Comparison of ENCODE assay signal across 7 cellular contexts in genomic region chr16:27639588-27640276, GRCh38.
DNase-seq lines count a peak whose midpoint lies in the region; ATAC-seq, FAIRE-seq and TF ChIP-seq lines count a peak whose summit lies in the region.

No MANE protein-coding gene starts in this region.

- ATAC-seq in GM23338 (peak; percentile 90), GM21619 (IDR thresholded peaks at IDR 0.05; ENCODE audit: unreplicated experiment) (no peak)
- peak; percentile 55 for ATAC-seq in activated naive CD8-positive, alpha-beta T cell treated with anti-CD3 and anti-CD28 coated beads, Interleukin-2, amount 10 ng/mL, durations not matched to agents 7 days and 5 days (ENCODE audit: low read depth)

- H3K9me3 ChIP-seq in left ventricle myocardium inferior (replicated peaks), result no peaks in the 10 kb centered on the region

- H3K4me3 ChIP-seq in GM23338 (no peak overlapping the region), left ventricle myocardium inferior (no peak overlapping the region)

- POLR2A ChIA-PET in activated naive CD8-positive, alpha-beta T cell treated with anti-CD3 and anti-CD28 coated beads, Interleukin-2, amount 10 ng/mL, durations not matched to agents 7 days and 5 days (lab: Charles Lee), result no interaction called here

- H3K27me3 ChIP-seq in GM23338 (ENCODE audit: insufficient read depth) (no peaks in the 10 kb centered on the region), left ventricle myocardium inferior (ENCODE audit: low read depth) (no peaks in the 10 kb centered on the region)

- no peaks in the 10 kb centered on the region for H4K20me1 ChIP-seq in GM23338 (replicated peaks; ENCODE audit: insufficient read depth)

- H3K27me3 Mint-ChIP-seq in GM23338 (ENCODE audit: insufficient read depth, low read depth, poor library complexity), result peaks cover 12% of the 10 kb centered on the region
- no peaks in the 10 kb centered on the region for H3K27me3 Mint-ChIP-seq in activated naive CD8-positive, alpha-beta T cell treated with anti-CD3 and anti-CD28 coated beads, Interleukin-2, amount 10 ng/mL, durations not matched to agents 7 days and 5 days

- H3K36me3 Mint-ChIP-seq in GM23338 (ENCODE audit: low read depth), result 0 out of 3 replicates have a peak, but pooled peaks cover 3% of the 10 kb centered on the region
- peaks cover 5% of the 10 kb centered on the region for H3K36me3 Mint-ChIP-seq in activated naive CD8-positive, alpha-beta T cell treated with anti-CD3 and anti-CD28 coated beads, Interleukin-2, amount 10 ng/mL, durations not matched to agents 7 days and 5 days

- 0 out of 2 replicates have a peak overlapping the region, but pooled peaks have one; percentile 65 for H3K27ac Mint-ChIP-seq in GM23338
- H3K27ac Mint-ChIP-seq in activated naive CD8-positive, alpha-beta T cell treated with anti-CD3 and anti-CD28 coated beads, Interleukin-2, amount 10 ng/mL, durations not matched to agents 7 days and 5 days, result no peak overlapping the region

- H3K9me2 ChIP-seq in GM23338 (ENCODE audit: insufficient read depth), result no peaks in the 10 kb centered on the region

- 0 out of 2 replicates have a peak overlapping the region, but pooled peaks have one; percentile 9 for H2AFZ ChIP-seq in GM23338

- H3K4me3 Mint-ChIP-seq in GM23338, result no peak overlapping the region
- no peak overlapping the region for H3K4me3 Mint-ChIP-seq in activated naive CD8-positive, alpha-beta T cell treated with anti-CD3 and anti-CD28 coated beads, Interleukin-2, amount 10 ng/mL, durations not matched to agents 7 days and 5 days

- no peak overlapping the region for H3K4me2 ChIP-seq in GM23338

- peak; percentile 77 to 79 for TF ChIP-seq CTCF in GM23338 (conservative IDR thresholded peaks at IDR 0.05; ENCODE audit: low read depth in 2 of 2)
- peak; percentile 65 for TF ChIP-seq CTCF in left ventricle myocardium inferior (IDR thresholded peaks at IDR 0.05; ENCODE audit: borderline replicate concordance)

- H3K4me1 Mint-ChIP-seq in GM23338, result peaks cover 18% of the 10 kb centered on the region
- H3K4me1 Mint-ChIP-seq in activated naive CD8-positive, alpha-beta T cell treated with anti-CD3 and anti-CD28 coated beads, Interleukin-2, amount 10 ng/mL, durations not matched to agents 7 days and 5 days, result peaks cover 6% of the 10 kb centered on the region

- H3K9me3 Mint-ChIP-seq in GM23338, result no peaks in the 10 kb centered on the region
- no peaks in the 10 kb centered on the region for H3K9me3 Mint-ChIP-seq in activated naive CD8-positive, alpha-beta T cell treated with anti-CD3 and anti-CD28 coated beads, Interleukin-2, amount 10 ng/mL, durations not matched to agents 7 days and 5 days

- peak; percentile 13 for FAIRE-seq in G401.6 (lab: Jason Lieb, UNC)

- intact Hi-C loops in left ventricle myocardium inferior (cut with micrococcal nuclease), result no loop called here

- no peaks in the 10 kb centered on the region for H3K79me2 ChIP-seq in GM23338 (replicated peaks; ENCODE audit: insufficient read depth)

- H3K27ac ChIP-seq in GM23338 (ENCODE audit: low read depth), result no peak overlapping the region
- H3K27ac ChIP-seq in left ventricle myocardium inferior (replicated peaks), result no peak overlapping the region

- H3F3A ChIP-seq in GM23338 (replicated peaks; ENCODE audit: low read depth), result no peaks in the 10 kb centered on the region

- DNase-seq in GM23338 (ENCODE audit: low spot score) (peak; percentile 85), NCI-H2171 (lab: John Stamatoyannopoulos, UW) (peak; percentile 83), left ventricle myocardium inferior (no peak), retina (peak; percentile 84)
- DNase-seq in activated naive CD8-positive, alpha-beta T cell treated with anti-CD3 and anti-CD28 coated beads, Interleukin-2, amount 10 ng/mL, durations not matched to agents 7 days and 5 days, result no peak

- no peaks in the 10 kb centered on the region; the same call in 1 of the 2 replicates for H3K36me3 ChIP-seq in GM23338 (ENCODE audit: insufficient read depth)
- peaks cover 4% of the 10 kb centered on the region for H3K36me3 ChIP-seq in left ventricle myocardium inferior

- H3K4me1 ChIP-seq in GM23338 (ENCODE audit: insufficient read depth) (peaks cover 8% of the 10 kb centered on the region; the same call in 1 of the 2 replicates), left ventricle myocardium inferior (no peaks in the 10 kb centered on the region)

TF ChIP-seq in GM23338, 12 proteins besides CTCF, POLR2A, EP300 and RAD21 (continues in another document):
- no peak for TF ChIP-seq NANOG (IDR thresholded peaks at IDR 0.05; ENCODE audit: borderline replicate concordance)
- no peak for TF ChIP-seq ZNF331 (CRISPR knock-in tag; IDR thresholded peaks at IDR 0.05; ENCODE audit: low read depth)
- TF ChIP-seq EZH2phosphoT487 (IDR thresholded peaks at IDR 0.05; ENCODE audit: unreplicated experiment), result no peak
- no peak for TF ChIP-seq JUNB (IDR thresholded peaks at IDR 0.05; ENCODE audit: unreplicated experiment)
- TF ChIP-seq STAT1 (IDR thresholded peaks at IDR 0.05; ENCODE audit: unreplicated experiment), result no peak
- no peak for TF ChIP-seq ZNF462 (CRISPR knock-in tag; IDR thresholded peaks at IDR 0.05)
- TF ChIP-seq CREB1 (CRISPR knock-in tag; IDR thresholded peaks at IDR 0.05; ENCODE audit: low read depth), result no peak
- no peak for TF ChIP-seq POLR2AphosphoS5 (IDR thresholded peaks at IDR 0.05; ENCODE audit: low read depth)
- TF ChIP-seq ZNF114 (CRISPR knock-in tag; IDR thresholded peaks at IDR 0.05), result no peak
- TF ChIP-seq EZH2 (IDR thresholded peaks at IDR 0.05; ENCODE audit: low read depth, unreplicated experiment), result no peak
- no peak for TF ChIP-seq ETS1 (IDR thresholded peaks at IDR 0.05)

Comparison
In these comparisons a context has a peak if more than half of its experiments do, and no peak if none do; other contexts are left out.
1. DNase-seq: peak in GM23338 (single experiment), NCI-H2171 (single experiment) and retina (single experiment); none in activated naive CD8-positive, alpha-beta T cell treated with anti-CD3 and anti-CD28 coated beads, Interleukin-2, amount 10 ng/mL, durations not matched to agents 7 days and 5 days (single experiment) and left ventricle myocardium inferior (single experiment).